16 cellular contexts compared by ENCODE assay signal in the genomic region with DNA sequence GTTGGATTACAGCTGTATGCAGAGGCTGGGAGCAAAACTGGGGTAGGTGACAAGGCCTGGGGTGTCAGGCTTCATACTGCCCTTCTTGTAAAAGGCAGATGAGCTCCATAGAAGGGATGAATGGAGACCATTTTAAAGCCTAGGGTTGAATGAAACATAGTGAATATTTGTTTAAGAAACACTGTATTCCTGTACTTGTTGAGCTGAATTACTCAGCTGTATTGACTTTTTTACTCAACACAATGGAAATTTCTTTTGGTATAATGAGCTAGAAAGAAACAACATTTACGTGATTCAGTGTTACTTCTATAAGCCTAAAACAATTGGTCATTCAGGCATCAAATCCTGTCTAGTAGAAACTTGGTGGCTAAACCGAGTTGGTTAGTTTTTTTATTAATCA. TPM values are rescaled to one million over a fixed set of nuclear protein-coding genes. Genes with fewer than 3 reads are reported as not detected.
"Had no signal": no experiment of that assay in that cellular context is flagged by ENCODE, and none has a peak within 500 bp of the region (broad histone marks: within the 10 kb centered on the region; RNA-seq: fewer than 3 reads in every experiment).

No MANE protein-coding gene starts in this region.

- DNase-seq: activated CD4-positive, CD25-positive, alpha-beta regulatory T cell; activated naive CD4-positive, alpha-beta T cell treated with anti-CD3 and anti-CD28 coated beads for 36 hours; effector CD4-positive, alpha-beta T cell; gastrocnemius medialis; head of caudate nucleus; kidney; occipital lobe; retina; stimulated activated naive CD4-positive, alpha-beta T cell treated with Interleukin-2 at 50 U/mL for 16 hours; T-helper 9 cell; transverse colon; uterus had no signal

- H3K4me3 Mint-ChIP-seq: activated naive CD4-positive, alpha-beta T cell treated with anti-CD3 and anti-CD28 coated beads for 36 hours; mesothelial cell of epicardium had no signal

- H3K4me1 Mint-ChIP-seq: mesothelial cell of epicardium had no signal

- H3K27ac Mint-ChIP-seq: activated naive CD4-positive, alpha-beta T cell treated with anti-CD3 and anti-CD28 coated beads for 36 hours; mesothelial cell of epicardium had no signal

- ATAC-seq: esophagus mucosa, gastrocnemius medialis, left lobe of liver had no signal

- H3K9me3 Mint-ChIP-seq: activated naive CD4-positive, alpha-beta T cell treated with anti-CD3 and anti-CD28 coated beads for 36 hours; mesothelial cell of epicardium had no signal

RNA-seq across cellular contexts. Expression of gene DNAH10, which starts 35.9 kb away (rescaled TPM):
- total RNA-seq: posterior vena cava had no signal
